Comparison of ENCODE assay signal across 13 cellular contexts in the genomic region with DNA sequence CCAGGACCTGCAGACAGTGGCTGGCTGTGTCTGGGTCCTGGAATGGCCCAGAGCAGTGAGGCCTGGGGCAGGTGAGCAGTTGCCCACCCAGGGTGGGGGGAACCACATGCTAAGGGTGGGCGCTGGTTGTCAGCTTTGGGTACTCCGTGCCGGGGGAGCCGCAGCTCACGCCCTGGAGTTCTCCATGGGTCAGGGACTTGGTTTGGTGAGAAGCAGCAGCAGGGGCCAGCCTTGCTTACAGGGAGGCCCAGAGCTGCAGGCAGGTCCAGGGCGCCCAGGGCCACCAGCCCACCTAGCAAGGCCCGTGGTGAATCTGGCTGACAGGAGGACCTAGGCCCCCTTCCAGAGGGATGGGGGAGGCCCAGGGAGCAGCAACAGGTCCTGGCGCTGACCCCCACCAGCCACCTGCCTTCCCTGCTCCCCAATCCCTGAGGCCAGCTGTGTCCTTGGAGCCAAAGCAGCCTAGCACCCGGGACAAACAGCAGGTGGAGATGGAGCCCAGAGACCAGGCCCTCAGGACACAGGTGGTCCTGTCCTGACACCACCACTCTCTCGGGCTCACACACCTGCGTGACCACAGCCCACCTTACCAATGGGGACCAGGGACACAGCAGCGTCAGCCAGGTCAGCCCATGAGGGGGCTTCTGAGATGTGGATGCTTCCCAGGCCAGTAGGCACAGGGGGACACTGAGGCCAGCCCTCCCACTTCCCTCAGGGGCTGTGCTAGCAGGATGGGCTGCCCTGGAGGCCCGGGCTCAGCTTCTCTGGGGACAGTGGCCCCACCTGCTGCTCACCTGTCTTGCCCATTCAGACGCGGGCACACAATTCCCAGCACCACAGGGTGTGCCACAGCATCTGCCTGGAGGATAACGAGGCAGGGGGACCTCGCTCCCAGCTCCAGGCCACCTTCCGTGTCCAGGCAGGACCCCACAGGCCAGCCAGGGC. TPM values are rescaled to one million over a fixed set of nuclear protein-coding genes. Genes with fewer than 3 reads are reported as not detected.
DNase-seq lines count a peak whose midpoint lies in the region; ATAC-seq and TF ChIP-seq lines count a peak whose summit lies in the region.
"Had no signal": no experiment of that assay in that cellular context is flagged by ENCODE, and none has a peak within 500 bp of the region (broad histone marks: within the 10 kb centered on the region; RNA-seq: fewer than 3 reads in every experiment).

No MANE protein-coding gene starts in this region.

- peak overlapping the region in 1 of 2 donors; percentile 81 for H3K4me3 ChIP-seq in right atrium auricular region
- peak overlapping the region; percentile 3 for H3K4me3 ChIP-seq in rectal smooth muscle tissue (ENCODE audit: low read length)

- H3K4me1 Mint-ChIP-seq in CD4-positive, alpha-beta T cell (ENCODE audit: low read depth) = no peaks in the 10 kb centered on the region
- H3K4me1 Mint-ChIP-seq in activated T-cell treated with anti-CD3 and anti-CD28 coated beads, Interleukin-2, amount 50 U/mL, for 4 hours (ENCODE audit: low read depth) = peaks cover 7% of the 10 kb centered on the region
- no peaks in the 10 kb centered on the region for H3K4me1 Mint-ChIP-seq in T-helper 2 cell treated with Interferon-gamma antibody and Interleukin-4, amounts not matched to agents 5 μg/mL and 100 μg/mL, for 36 hours (ENCODE audit: low read depth)

- no peaks in the 10 kb centered on the region for H3K27me3 Mint-ChIP-seq in CD4-positive, alpha-beta T cell
- H3K27me3 Mint-ChIP-seq in activated T-cell treated with anti-CD3 and anti-CD28 coated beads, Interleukin-2, amount 50 U/mL, for 4 hours (ENCODE audit: low read depth) = no peaks in the 10 kb centered on the region
- no peaks in the 10 kb centered on the region for H3K27me3 Mint-ChIP-seq in T-helper 2 cell treated with Interferon-gamma antibody and Interleukin-4, amounts not matched to agents 5 μg/mL and 100 μg/mL, for 36 hours (ENCODE audit: low read depth)
- H3K27me3 Mint-ChIP-seq: stimulated activated naive CD8-positive, alpha-beta T cell treated with anti-CD3 and anti-CD28 coated beads, Interleukin-15, amount 100 ng/mL, for 72 hours had no signal

- H3K4me1 ChIP-seq in right atrium auricular region (peaks cover 0 to 79% of the 10 kb centered on the region in 2 donors), rectal smooth muscle tissue (ENCODE audit: control insufficient read depth, insufficient read depth, low read length) (peaks cover 36% of the 10 kb centered on the region)

- H3K9ac ChIP-seq in rectal smooth muscle tissue (ENCODE audit: low read length) = no peak overlapping the region

- peak in 2 of 10 experiments; percentile 2 to 4 for DNase-seq in CD4-positive, alpha-beta T cell
- peak; percentile 3 for DNase-seq in activated T-cell treated with anti-CD3 and anti-CD28 coated beads, Interleukin-2, amount 50 U/mL, for 4 hours
- DNase-seq in right atrium auricular region (ENCODE audit: low spot score) (peak; percentile 56), foreskin melanocyte (no peak), NCI-H2081 treated with DMSO at 0.1 percent for 48 hours (lab: John Stamatoyannopoulos, UW) (no peak), GM19240 (ENCODE audit: insufficient read length, low spot score) (no peak)
- no peak for DNase-seq in T-helper 2 cell treated with Interferon-gamma antibody and Interleukin-4, amounts not matched to agents 5 μg/mL and 100 μg/mL, for 36 hours (ENCODE audit: low spot score)
- DNase-seq: activated CD4-positive, alpha-beta T cell treated with anti-CD3 and anti-CD28 coated beads, Interleukin-2, amount 50 U/mL, for 4 hours; COR-L47; NCI-H146 had no signal

- no peak for ATAC-seq in CD4-positive, alpha-beta T cell (ENCODE audit: poor library complexity)
- no peak for ATAC-seq in activated T-cell treated with anti-CD3 and anti-CD28 coated beads, Interleukin-2, amount 50 U/mL, for 4 hours
- ATAC-seq: Panc1; stimulated activated naive CD8-positive, alpha-beta T cell treated with anti-CD3 and anti-CD28 coated beads, Interleukin-15, amount 100 ng/mL, for 72 hours had no signal

- peaks cover 25% of the 10 kb centered on the region for H3K36me3 Mint-ChIP-seq in CD4-positive, alpha-beta T cell (ENCODE audit: low read depth)
- peaks cover 9% of the 10 kb centered on the region for H3K36me3 Mint-ChIP-seq in activated T-cell treated with anti-CD3 and anti-CD28 coated beads, Interleukin-2, amount 50 U/mL, for 4 hours (ENCODE audit: insufficient read depth)
- H3K36me3 Mint-ChIP-seq in T-helper 2 cell treated with Interferon-gamma antibody and Interleukin-4, amounts not matched to agents 5 μg/mL and 100 μg/mL, for 36 hours (ENCODE audit: low read depth) = no peaks in the 10 kb centered on the region

- peak overlapping the region; percentile 27 for H3K27ac Mint-ChIP-seq in CD4-positive, alpha-beta T cell
- H3K27ac Mint-ChIP-seq in T-helper 2 cell treated with Interferon-gamma antibody and Interleukin-4, amounts not matched to agents 5 μg/mL and 100 μg/mL, for 36 hours = no peak overlapping the region

- CTCF ChIA-PET in CD4-positive, alpha-beta T cell (lab: Charles Lee) = no interaction called here

- H3K36me3 ChIP-seq in right atrium auricular region (peaks cover 18% of the 10 kb centered on the region), rectal smooth muscle tissue (ENCODE audit: control insufficient read depth, insufficient read depth, low read length) (peaks cover 10% of the 10 kb centered on the region)

- no peaks in the 10 kb centered on the region for H3K9me3 ChIP-seq in CD4-positive, alpha-beta T cell (ENCODE audit: control insufficient read depth, low read length)
- no peaks in the 10 kb centered on the region for H3K9me3 ChIP-seq in right atrium auricular region

- peak overlapping the region; percentile 15 for H3K4me3 Mint-ChIP-seq in CD4-positive, alpha-beta T cell
- no peak overlapping the region for H3K4me3 Mint-ChIP-seq in activated T-cell treated with anti-CD3 and anti-CD28 coated beads, Interleukin-2, amount 50 U/mL, for 4 hours
- no peak overlapping the region for H3K4me3 Mint-ChIP-seq in T-helper 2 cell treated with Interferon-gamma antibody and Interleukin-4, amounts not matched to agents 5 μg/mL and 100 μg/mL, for 36 hours
- H3K4me3 Mint-ChIP-seq: stimulated activated naive CD8-positive, alpha-beta T cell treated with anti-CD3 and anti-CD28 coated beads, Interleukin-15, amount 100 ng/mL, for 72 hours had no signal

- H3K9me3 Mint-ChIP-seq in CD4-positive, alpha-beta T cell = no peaks in the 10 kb centered on the region
- no peaks in the 10 kb centered on the region for H3K9me3 Mint-ChIP-seq in activated T-cell treated with anti-CD3 and anti-CD28 coated beads, Interleukin-2, amount 50 U/mL, for 4 hours
- no peaks in the 10 kb centered on the region for H3K9me3 Mint-ChIP-seq in T-helper 2 cell treated with Interferon-gamma antibody and Interleukin-4, amounts not matched to agents 5 μg/mL and 100 μg/mL, for 36 hours
- H3K9me3 Mint-ChIP-seq: stimulated activated naive CD8-positive, alpha-beta T cell treated with anti-CD3 and anti-CD28 coated beads, Interleukin-15, amount 100 ng/mL, for 72 hours had no signal

- POLR2A ChIA-PET in CD4-positive, alpha-beta T cell (lab: Charles Lee) = interaction anchor here (1.2 to 2.1 kb wide), 2 partner anchors 16 to 23 kb away, joined by 4 to 13 read pairs; a partner anchor contains a TSS

- intact Hi-C loops in CD4-positive, alpha-beta T cell (cut with DNase I, micrococcal nuclease) = loop anchor here in 1 of 2 experiments (1.0 kb wide), 1 partner anchor 38 kb away; no protein-coding TSS in a partner anchor

- H3K27me3 ChIP-seq in CD4-positive, alpha-beta T cell (ENCODE audit: control insufficient read depth, insufficient read depth, low read length) = no peaks in the 10 kb centered on the region
- no peaks in the 10 kb centered on the region for H3K27me3 ChIP-seq in right atrium auricular region
- H3K27me3 ChIP-seq in rectal smooth muscle tissue (ENCODE audit: control insufficient read depth, insufficient read depth, low read length) = no peaks in the 10 kb centered on the region

- TF ChIP-seq CTCF in CD4-positive, alpha-beta T cell (IDR thresholded peaks at IDR 0.05) = no peak
- TF ChIP-seq CTCF in right atrium auricular region (IDR thresholded peaks at IDR 0.05) = no peak

- no peak overlapping the region for H3K27ac ChIP-seq in CD4-positive, alpha-beta T cell (ENCODE audit: low read depth, low read length)
- H3K27ac ChIP-seq in right atrium auricular region = peak overlapping the region; percentile 87 to 93
- H3K27ac ChIP-seq in rectal smooth muscle tissue (ENCODE audit: low read depth, low read length) = peak overlapping the region; percentile 33

RNA-seq across cellular contexts. Expression of a gene that starts 3.5 kb away (rescaled TPM):
- total RNA-seq in CD4-positive, alpha-beta T cell = 100 to 1,000 TPM; 140 to 147 TPM
- total RNA-seq in activated T-cell treated with anti-CD3 and anti-CD28 coated beads, Interleukin-2, amount 50 U/mL, for 4 hours = 1 to 10 TPM; 5.1 to 6.3 (median 5.4) TPM
- 10 to 100 TPM; 33.4 to 34.9 TPM for total RNA-seq in right atrium auricular region

RNA-seq across cellular contexts. Expression of a gene that starts 16.4 kb away (rescaled TPM):
- 100 to 1,000 TPM; 143 to 148 TPM for total RNA-seq in CD4-positive, alpha-beta T cell
- 10 to 100 TPM; 20.6 to 24.1 (median 22.5) TPM for total RNA-seq in activated T-cell treated with anti-CD3 and anti-CD28 coated beads, Interleukin-2, amount 50 U/mL, for 4 hours
- total RNA-seq in right atrium auricular region = 1 to 10 TPM; 3.7 to 4.1 TPM

RNA-seq across cellular contexts. Expression of a gene that starts 16.4 kb away (rescaled TPM):
- 1 to 10 TPM; 2.1 to 2.3 TPM for total RNA-seq in CD4-positive, alpha-beta T cell
- 1 to 10 TPM in 1 of 3 donors, under 1 TPM in 2; 0.61 to 2.3 (median 0.90) TPM for total RNA-seq in activated T-cell treated with anti-CD3 and anti-CD28 coated beads, Interleukin-2, amount 50 U/mL, for 4 hours
- total RNA-seq in right atrium auricular region = 1 to 10 TPM; 1.3 to 2.8 TPM

Comparison
In these comparisons a context has a peak if more than half of its experiments do, and no peak if none do; other contexts are left out.
1. DNase-seq: peak in activated T-cell treated with anti-CD3 and anti-CD28 coated beads, Interleukin-2, amount 50 U/mL, for 4 hours (single experiment) and right atrium auricular region (single experiment); none in foreskin melanocyte (single experiment), T-helper 2 cell treated with Interferon-gamma antibody and Interleukin-4, amounts not matched to agents 5 μg/mL and 100 μg/mL, for 36 hours (single experiment), NCI-H2081 treated with DMSO at 0.1 percent for 48 hours (single experiment) and GM19240 (single experiment).
2. RNA of a gene that starts 3.5 kb away (total RNA-seq): 140 to 147 TPM in CD4-positive, alpha-beta T cell and 33.4 to 34.9 TPM in right atrium auricular region; 5.1 to 6.3 TPM in activated T-cell treated with anti-CD3 and anti-CD28 coated beads, Interleukin-2, amount 50 U/mL, for 4 hours; every median in the first group is over 4 times any median in the second.
3. RNA of a gene that starts 16.4 kb away (total RNA-seq): 143 to 148 TPM in CD4-positive, alpha-beta T cell; 20.6 to 24.1 TPM in activated T-cell treated with anti-CD3 and anti-CD28 coated beads, Interleukin-2, amount 50 U/mL, for 4 hours and 3.7 to 4.1 TPM in right atrium auricular region; every median in the first group is over 4 times any median in the second.